Comparison of ENCODE assay signal across 20 cellular contexts in genomic region chr2:55123851-55124269, GRCh38.
A peak's percentile ranks its signal among the peaks of the same experiment; 100 is the strongest.
DNase-seq lines count a peak whose midpoint lies in the region; ATAC-seq and TF ChIP-seq lines count a peak whose summit lies in the region.
"Had no signal": no experiment of that assay in that cellular context is flagged by ENCODE, and none has a peak within 500 bp of the region (broad histone marks: within the 10 kb centered on the region; RNA-seq: fewer than 3 reads in every experiment).

No MANE protein-coding gene starts in this region.

- H3K4me3 ChIP-seq in GM23338 (no peak overlapping the region), neuron (ENCODE audit: low read length) (peak overlapping the region; percentile 0), tibial artery (no peak overlapping the region)
- H3K4me3 ChIP-seq: GM12878, Peyer's patch had no signal

- H3K27ac Mint-ChIP-seq in GM23338 = no peak overlapping the region

- H3F3A ChIP-seq in GM23338 (replicated peaks; ENCODE audit: low read depth) = no peaks in the 10 kb centered on the region

- peak; percentile 65 for DNase-seq in GM23338 (ENCODE audit: low spot score)
- DNase-seq in globus pallidus (ENCODE audit: low spot score) = peak; percentile 95
- DNase-seq in HuH-7.5 (ENCODE audit: low spot score) = no peak
- no peak for DNase-seq in tibial artery
- DNase-seq: Caco-2, MM.1S, NCI-H1105, NCI-H187 treated with DMSO at 0.1 percent for 48 hours, NCI-H446 treated with DMSO at 0.1 percent for 48 hours, NCI-H774, Peyer's patch, Right ventricle myocardium superior had no signal

- peaks cover 23% of the 10 kb centered on the region for H3K4me1 Mint-ChIP-seq in GM23338

- H3K27ac ChIP-seq in GM23338 (ENCODE audit: low read depth) (no peak overlapping the region), angular gyrus (ENCODE audit: low read depth, low read length) (peak overlapping the region; percentile 96), tibial artery (no peak overlapping the region)
- H3K27ac ChIP-seq: HL-60, Peyer's patch had no signal

- H3K9me3 ChIP-seq in neuron (ENCODE audit: low read length) = no peaks in the 10 kb centered on the region
- H3K9me3 ChIP-seq in tibial artery = no peaks in the 10 kb centered on the region
- H3K9me3 ChIP-seq: Peyer's patch had no signal

- peak; percentile 83 for ATAC-seq in GM23338
- no peak for ATAC-seq in HG02840 (IDR thresholded peaks at IDR 0.05; ENCODE audit: low FRiP score, unreplicated experiment)
- no peak for ATAC-seq in HG02938 (IDR thresholded peaks at IDR 0.05; ENCODE audit: unreplicated experiment)
- ATAC-seq: GM12878, HCT116 had no signal

- H3K4me3 Mint-ChIP-seq in GM23338 = no peak overlapping the region
- H3K4me3 Mint-ChIP-seq: CD14-positive monocyte had no signal

- H3K9me3 Mint-ChIP-seq in GM23338 = no peaks in the 10 kb centered on the region; the same call in 1 of the 3 replicates

- no peaks in the 10 kb centered on the region for H3K9me2 ChIP-seq in GM23338 (ENCODE audit: insufficient read depth)

- H3K36me3 ChIP-seq in GM23338 (ENCODE audit: insufficient read depth) (no peaks in the 10 kb centered on the region), neuron (ENCODE audit: insufficient read depth, low read length) (no peaks in the 10 kb centered on the region), tibial artery (no peaks in the 10 kb centered on the region)
- H3K36me3 ChIP-seq: Peyer's patch had no signal

- no peaks in the 10 kb centered on the region for H3K36me3 Mint-ChIP-seq in GM23338 (ENCODE audit: low read depth)
- H3K36me3 Mint-ChIP-seq: CD14-positive monocyte had no signal

- peaks cover 2% of the 10 kb centered on the region for H3K27me3 Mint-ChIP-seq in GM23338 (ENCODE audit: insufficient read depth, low read depth, poor library complexity)

- H3K4me2 ChIP-seq in GM23338 = 0 out of 2 replicates have a peak overlapping the region, but pooled peaks have one; percentile 36

- H3K79me2 ChIP-seq in GM23338 (replicated peaks; ENCODE audit: insufficient read depth) = no peaks in the 10 kb centered on the region

- no peaks in the 10 kb centered on the region for H4K20me1 ChIP-seq in GM23338 (replicated peaks; ENCODE audit: insufficient read depth)

- intact Hi-C loops in tibial artery (cut with DNase I; ENCODE audit: low total_unique reads) = no loop called here

- H3K4me1 ChIP-seq in GM23338 (ENCODE audit: insufficient read depth) (peaks cover 7% of the 10 kb centered on the region), neuron (ENCODE audit: insufficient read depth, low read length) (peaks cover 39% of the 10 kb centered on the region), tibial artery (peaks cover 0 to 41% (median 26%) of the 10 kb centered on the region in 4 donors)

- H2AFZ ChIP-seq in GM23338 (peak overlapping the region; percentile 92), neuron (ENCODE audit: low read depth, low read length) (peak overlapping the region; percentile 4)

- H3K27me3 ChIP-seq in GM23338 (ENCODE audit: insufficient read depth) (no peaks in the 10 kb centered on the region), neuron (ENCODE audit: insufficient read depth, low read length) (no peaks in the 10 kb centered on the region), tibial artery (no peaks in the 10 kb centered on the region)
- H3K27me3 ChIP-seq: Peyer's patch had no signal

- TF ChIP-seq CTCF in GM23338 (conservative IDR thresholded peaks at IDR 0.05; ENCODE audit: low read depth in 2 of 2) (no peak), tibial artery (IDR thresholded peaks at IDR 0.05) (no peak)

TF ChIP-seq in GM23338, 12 proteins besides CTCF, POLR2A, EP300 and RAD21 (continues in another document):
- TF ChIP-seq EZH2 (IDR thresholded peaks at IDR 0.05; ENCODE audit: low read depth, unreplicated experiment) (no peak), NANOG (IDR thresholded peaks at IDR 0.05; ENCODE audit: borderline replicate concordance) (no peak), JUNB (IDR thresholded peaks at IDR 0.05; ENCODE audit: unreplicated experiment) (no peak), ETS1 (IDR thresholded peaks at IDR 0.05) (no peak), CREB1 (CRISPR knock-in tag; IDR thresholded peaks at IDR 0.05; ENCODE audit: low read depth) (no peak), STAT1 (IDR thresholded peaks at IDR 0.05; ENCODE audit: unreplicated experiment) (no peak), ZNF462 (CRISPR knock-in tag; IDR thresholded peaks at IDR 0.05) (no peak), POLR2AphosphoS5 (IDR thresholded peaks at IDR 0.05; ENCODE audit: low read depth) (no peak), ZNF331 (CRISPR knock-in tag; IDR thresholded peaks at IDR 0.05; ENCODE audit: low read depth) (no peak)

Comparison
In these comparisons a context has a peak if more than half of its experiments do, and no peak if none do; other contexts are left out.
1. DNase-seq: peak in GM23338 (single experiment) and globus pallidus (single experiment); none in HuH-7.5 (single experiment) and tibial artery (0 of 2).